Comparison of ENCODE assay signal across 12 cellular contexts in genomic region chr18:44973282-44973681, GRCh38.
DNase-seq lines count a peak whose midpoint lies in the region; ATAC-seq, FAIRE-seq and TF ChIP-seq lines count a peak whose summit lies in the region.
"Had no signal": no experiment of that assay in that cellular context is flagged by ENCODE, and none has a peak within 500 bp of the region (broad histone marks: within the 10 kb centered on the region; RNA-seq: fewer than 3 reads in every experiment).

No MANE protein-coding gene starts in this region.

- no peak overlapping the region for H3K27ac Mint-ChIP-seq in activated CD8-positive, alpha-beta T cell treated with anti-CD3 and anti-CD28 coated beads, Interleukin-2, amount 10 ng/mL, durations not matched to agents 7 days and 5 days
- H3K27ac Mint-ChIP-seq: natural killer cell had no signal

- no peak for FAIRE-seq in D721Med (lab: Jason Lieb, UNC)

- CTCF ChIA-PET in activated CD8-positive, alpha-beta T cell treated with anti-CD3 and anti-CD28 coated beads, Interleukin-2, amount 10 ng/mL, durations not matched to agents 7 days and 5 days (lab: Charles Lee), result interaction anchor here (0.8 to 1.2 kb wide), 2 partner anchors 244 to 294 kb away, joined by 3 read pairs; no protein-coding TSS in a partner anchor
- CTCF ChIA-PET in GM10248 (lab: Yijun Ruan, JAX), result interaction anchor here (1.3 to 1.7 kb wide), 4 partner anchors 9 to 297 kb away, joined by 3 to 5 read pairs (median 4); no protein-coding TSS in a partner anchor

- no peaks in the 10 kb centered on the region for H3K4me1 Mint-ChIP-seq in activated CD8-positive, alpha-beta T cell treated with anti-CD3 and anti-CD28 coated beads, Interleukin-2, amount 10 ng/mL, durations not matched to agents 7 days and 5 days (ENCODE audit: low read depth)

- in situ Hi-C loops in GM13977 (cut with MboI; ENCODE audit: low pct_unique_long_range_greater_than_20kb, low sequenced_read_pairs, unreplicated experiment), result no loop called here

- TF ChIP-seq CTCF in D721Med (IDR thresholded peaks at IDR 0.05; ENCODE audit: insufficient read depth, missing control alignments), result peak; percentile 32
- peak; percentile 43 for TF ChIP-seq CTCF in GM13977 (IDR thresholded peaks at IDR 0.05; ENCODE audit: extremely low read depth, insufficient read depth, missing control alignments)
- TF ChIP-seq CTCF in GM10248 (IDR thresholded peaks at IDR 0.05; ENCODE audit: control extremely low read depth, extremely low read depth, low read depth, missing control alignments), result no peak

- POLR2A ChIA-PET in activated CD8-positive, alpha-beta T cell treated with anti-CD3 and anti-CD28 coated beads, Interleukin-2, amount 10 ng/mL, durations not matched to agents 7 days and 5 days (lab: Charles Lee), result no interaction called here
- POLR2A ChIA-PET in GM10248 (lab: Yijun Ruan, JAX), result no interaction called here

- no peak for DNase-seq in D721Med (ENCODE audit: insufficient read length, low spot score)
- no peak for DNase-seq in GM13977 (ENCODE audit: low spot score)
- DNase-seq in activated CD8-positive, alpha-beta T cell treated with anti-CD3 and anti-CD28 coated beads, Interleukin-2, amount 10 ng/mL, durations not matched to agents 7 days and 5 days, result peak; percentile 25
- peak; percentile 13 for DNase-seq in kidney tubule cell (ENCODE audit: low spot score)
- DNase-seq in GM10248 (ENCODE audit: extremely low spot score), result no peak
- DNase-seq in NCI-H526 treated with DMSO at 0.1 percent for 48 hours (lab: John Stamatoyannopoulos, UW), result no peak
- DNase-seq: EL, natural killer cell, Right ventricle myocardium superior had no signal

- no peak for ATAC-seq in activated CD8-positive, alpha-beta T cell treated with anti-CD3 and anti-CD28 coated beads, Interleukin-2, amount 10 ng/mL, durations not matched to agents 7 days and 5 days
- no peak for ATAC-seq in GM18870 (IDR thresholded peaks at IDR 0.05; ENCODE audit: unreplicated experiment)
- no peak for ATAC-seq in GM18858 (IDR thresholded peaks at IDR 0.05; ENCODE audit: unreplicated experiment)

- no peak overlapping the region for H3K4me3 Mint-ChIP-seq in activated CD8-positive, alpha-beta T cell treated with anti-CD3 and anti-CD28 coated beads, Interleukin-2, amount 10 ng/mL, durations not matched to agents 7 days and 5 days
- H3K4me3 Mint-ChIP-seq: natural killer cell had no signal

- no peaks in the 10 kb centered on the region for H3K27me3 Mint-ChIP-seq in activated CD8-positive, alpha-beta T cell treated with anti-CD3 and anti-CD28 coated beads, Interleukin-2, amount 10 ng/mL, durations not matched to agents 7 days and 5 days (ENCODE audit: low read depth)
- H3K27me3 Mint-ChIP-seq: IgD-negative memory B cell had no signal

- H3K36me3 Mint-ChIP-seq in activated CD8-positive, alpha-beta T cell treated with anti-CD3 and anti-CD28 coated beads, Interleukin-2, amount 10 ng/mL, durations not matched to agents 7 days and 5 days (ENCODE audit: low read depth), result no peaks in the 10 kb centered on the region
- H3K36me3 Mint-ChIP-seq: natural killer cell had no signal

- H3K9me3 Mint-ChIP-seq in activated CD8-positive, alpha-beta T cell treated with anti-CD3 and anti-CD28 coated beads, Interleukin-2, amount 10 ng/mL, durations not matched to agents 7 days and 5 days (ENCODE audit: insufficient read depth), result no peaks in the 10 kb centered on the region
- H3K9me3 Mint-ChIP-seq: IgD-negative memory B cell, natural killer cell had no signal

Comparison
In these comparisons a context has a peak if more than half of its experiments do, and no peak if none do; other contexts are left out.
1. DNase-seq: peak in activated CD8-positive, alpha-beta T cell treated with anti-CD3 and anti-CD28 coated beads, Interleukin-2, amount 10 ng/mL, durations not matched to agents 7 days and 5 days (single experiment) and kidney tubule cell (single experiment); none in D721Med (single experiment), GM13977 (single experiment), GM10248 (single experiment) and NCI-H526 treated with DMSO at 0.1 percent for 48 hours (single experiment).